In the genomic region with DNA sequence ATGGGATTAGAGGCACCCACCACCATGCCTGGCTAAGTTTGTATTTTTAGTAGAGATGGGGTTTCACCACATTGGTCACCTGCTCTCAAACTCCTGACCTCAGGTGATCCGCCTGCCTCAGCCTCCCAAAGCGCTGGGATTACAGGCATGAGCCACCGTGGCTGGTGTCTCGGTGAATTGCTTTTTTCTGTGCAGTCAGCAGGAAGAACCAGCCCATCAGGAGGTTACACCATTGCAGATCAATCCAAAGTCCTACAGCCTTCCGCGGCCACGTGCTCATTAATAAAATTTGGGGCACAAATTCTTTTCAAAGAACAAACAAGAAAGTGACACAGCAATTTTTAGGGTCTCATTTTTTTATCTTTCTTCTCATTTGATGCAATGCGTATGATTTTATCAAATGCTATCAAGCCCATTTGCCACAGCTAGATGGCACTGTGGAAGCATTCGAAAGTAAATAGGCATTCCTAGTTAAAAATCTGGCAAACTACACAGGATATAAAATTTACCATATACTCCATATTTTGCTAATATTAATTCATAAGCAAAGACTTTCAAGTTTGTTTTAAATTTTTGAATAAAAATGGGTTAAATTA, we compare ENCODE assay signal across 1 cellular context.
TF ChIP-seq lines count a peak whose summit lies in the region.

No MANE protein-coding gene starts in this region.

TF ChIP-seq in SK-N-SH, 30 proteins besides CTCF, POLR2A, EP300 and RAD21 (continued from another document):
- TF ChIP-seq, protein P1, sequence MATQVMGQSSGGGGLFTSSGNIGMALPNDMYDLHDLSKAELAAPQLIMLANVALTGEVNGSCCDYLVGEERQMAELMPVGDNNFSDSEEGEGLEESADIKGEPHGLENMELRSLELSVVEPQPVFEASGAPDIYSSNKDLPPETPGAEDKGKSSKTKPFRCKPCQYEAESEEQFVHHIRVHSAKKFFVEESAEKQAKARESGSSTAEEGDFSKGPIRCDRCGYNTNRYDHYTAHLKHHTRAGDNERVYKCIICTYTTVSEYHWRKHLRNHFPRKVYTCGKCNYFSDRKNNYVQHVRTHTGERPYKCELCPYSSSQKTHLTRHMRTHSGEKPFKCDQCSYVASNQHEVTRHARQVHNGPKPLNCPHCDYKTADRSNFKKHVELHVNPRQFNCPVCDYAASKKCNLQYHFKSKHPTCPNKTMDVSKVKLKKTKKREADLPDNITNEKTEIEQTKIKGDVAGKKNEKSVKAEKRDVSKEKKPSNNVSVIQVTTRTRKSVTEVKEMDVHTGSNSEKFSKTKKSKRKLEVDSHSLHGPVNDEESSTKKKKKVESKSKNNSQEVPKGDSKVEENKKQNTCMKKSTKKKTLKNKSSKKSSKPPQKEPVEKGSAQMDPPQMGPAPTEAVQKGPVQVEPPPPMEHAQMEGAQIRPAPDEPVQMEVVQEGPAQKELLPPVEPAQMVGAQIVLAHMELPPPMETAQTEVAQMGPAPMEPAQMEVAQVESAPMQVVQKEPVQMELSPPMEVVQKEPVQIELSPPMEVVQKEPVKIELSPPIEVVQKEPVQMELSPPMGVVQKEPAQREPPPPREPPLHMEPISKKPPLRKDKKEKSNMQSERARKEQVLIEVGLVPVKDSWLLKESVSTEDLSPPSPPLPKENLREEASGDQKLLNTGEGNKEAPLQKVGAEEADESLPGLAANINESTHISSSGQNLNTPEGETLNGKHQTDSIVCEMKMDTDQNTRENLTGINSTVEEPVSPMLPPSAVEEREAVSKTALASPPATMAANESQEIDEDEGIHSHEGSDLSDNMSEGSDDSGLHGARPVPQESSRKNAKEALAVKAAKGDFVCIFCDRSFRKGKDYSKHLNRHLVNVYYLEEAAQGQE (IDR thresholded peaks at IDR 0.05; ENCODE audit: low read depth, low read length), result no peak
- no peak for TF ChIP-seq FOXM1 (IDR thresholded peaks at IDR 0.05; ENCODE audit: low read depth)
- no peak for TF ChIP-seq GATA2 (CRISPR knock-in tag; IDR thresholded peaks at IDR 0.05)
- TF ChIP-seq YY1 (IDR thresholded peaks at IDR 0.05; ENCODE audit: low read depth), result no peak
- TF ChIP-seq FOXJ3 (CRISPR knock-in tag; IDR thresholded peaks at IDR 0.05), result no peak
- no peak for TF ChIP-seq MAX (IDR thresholded peaks at IDR 0.05; ENCODE audit: low read depth)
- TF ChIP-seq SMC3 (IDR thresholded peaks at IDR 0.05; ENCODE audit: low read depth, low read length), result no peak
- TF ChIP-seq, protein P2, sequence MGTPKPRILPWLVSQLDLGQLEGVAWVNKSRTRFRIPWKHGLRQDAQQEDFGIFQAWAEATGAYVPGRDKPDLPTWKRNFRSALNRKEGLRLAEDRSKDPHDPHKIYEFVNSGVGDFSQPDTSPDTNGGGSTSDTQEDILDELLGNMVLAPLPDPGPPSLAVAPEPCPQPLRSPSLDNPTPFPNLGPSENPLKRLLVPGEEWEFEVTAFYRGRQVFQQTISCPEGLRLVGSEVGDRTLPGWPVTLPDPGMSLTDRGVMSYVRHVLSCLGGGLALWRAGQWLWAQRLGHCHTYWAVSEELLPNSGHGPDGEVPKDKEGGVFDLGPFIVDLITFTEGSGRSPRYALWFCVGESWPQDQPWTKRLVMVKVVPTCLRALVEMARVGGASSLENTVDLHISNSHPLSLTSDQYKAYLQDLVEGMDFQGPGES (IDR thresholded peaks at IDR 0.05; ENCODE audit: low read depth, low read length), result no peak
TF ChIP-seq in SK-N-SH: peak in this region for 0.
